In the genomic region with DNA sequence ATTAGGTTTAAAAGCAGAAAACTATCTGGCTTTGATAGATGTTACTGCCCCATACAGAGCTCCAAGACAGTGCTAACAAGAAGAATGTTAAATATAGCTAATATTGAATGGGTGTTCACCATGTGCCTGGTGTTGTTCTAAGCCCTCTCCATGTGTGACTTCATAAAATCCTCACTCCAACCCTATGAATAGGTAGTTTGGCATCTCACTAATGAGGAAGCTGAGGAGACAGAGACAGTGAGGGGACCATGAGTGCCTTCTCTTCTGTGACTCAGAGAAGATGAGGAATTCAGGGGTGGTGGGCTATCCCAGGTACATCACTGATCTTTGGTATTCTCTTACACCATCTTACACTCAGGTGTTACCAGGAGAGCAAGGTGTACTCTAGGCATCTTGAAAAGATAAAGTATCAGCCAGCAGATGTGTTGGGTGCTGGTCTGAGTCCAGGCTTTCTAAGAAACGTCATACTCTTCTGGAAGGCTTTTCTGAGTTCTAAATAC, we compare ENCODE assay signal across 28 cellular contexts. TPM values are rescaled to one million over a fixed set of nuclear protein-coding genes. Genes with fewer than 3 reads are reported as not detected.
"Had no signal": no experiment of that assay in that cellular context is flagged by ENCODE, and none has a peak within 500 bp of the region (broad histone marks: within the 10 kb centered on the region; RNA-seq: fewer than 3 reads in every experiment).

No MANE protein-coding gene starts in this region.

- H3K27ac ChIP-seq: ascending aorta, PC-9, SK-N-MC had no signal

- H3K9me3 ChIP-seq: ascending aorta had no signal

- H3K4me1 ChIP-seq: ascending aorta had no signal

- DNase-seq: activated B cell treated with CpG ODN at 0.5 μM for 24 hours; activated CD4-positive, alpha-beta T cell treated with anti-CD3 and anti-CD28 coated beads for 1 hour; activated CD4-positive, alpha-beta T cell treated with anti-CD3 and anti-CD28 coated beads, Interleukin-2, amount 10 ng/mL, durations not matched to agents 24 days and 14 days; activated CD4-positive, alpha-beta T cell treated with anti-CD3 and anti-CD28 coated beads, Interleukin-2, amount 50 U/mL, for 48 hours; activated CD8-positive, alpha-beta memory T cell treated with anti-CD3 and anti-CD28 coated beads for 24 hours; activated effector memory CD4-positive, alpha-beta T cell treated with anti-CD3 and anti-CD28 coated beads, Interleukin-2, amount 50 U/mL, for 16 hours; activated naive CD4-positive, alpha-beta T cell treated with Interleukin-2 at 50 U/mL for 16 hours; activated naive CD8-positive, alpha-beta T cell treated with anti-CD3 and anti-CD28 coated beads, Interleukin-2, amount 50 U/mL, for 24 hours; activated T-cell treated with anti-CD3 and anti-CD28 coated beads, Interleukin-2, amount 50 U/mL, for 4 hours; amniotic stem cell; KBM-7; NCI-H1092; NCI-H1417 treated with DMSO at 0.1 percent for 48 hours; NCI-H1694 treated with DMSO at 0.1 percent for 48 hours; NCI-H2029 treated with DMSO at 0.1 percent for 48 hours; NCI-H510A treated with DMSO at 0.1 percent for 48 hours; SIG-M5; T-cell; T-helper 2 cell; T1000 had no signal

- ATAC-seq: activated naive CD4-positive, alpha-beta T cell treated with anti-CD3 and anti-CD28 coated beads, Interleukin-2, amount 50 U/mL, for 72 hours; activated naive CD8-positive, alpha-beta T cell treated with anti-CD3 and anti-CD28 coated beads, Interleukin-2, amount 50 U/mL, for 24 hours; activated T-cell treated with anti-CD3 and anti-CD28 coated beads, Interleukin-2, amount 50 U/mL, for 4 hours; T-cell had no signal

- H2AFZ ChIP-seq: PC-9 had no signal

- H3K4me2 ChIP-seq: PC-9 had no signal

- H3K4me3 ChIP-seq: ascending aorta, PC-9, SK-N-MC had no signal

- H3K36me3 ChIP-seq: ascending aorta had no signal

- H3K27me3 ChIP-seq: ascending aorta had no signal

RNA-seq across cellular contexts. Expression of a gene that starts 6.1 kb away (rescaled TPM):
- total RNA-seq: activated B cell treated with CpG ODN at 0.5 μM for 24 hours; activated CD4-positive, alpha-beta T cell treated with anti-CD3 and anti-CD28 coated beads, Interleukin-2, amount 10 ng/mL, durations not matched to agents 24 days and 14 days; activated naive CD4-positive, alpha-beta T cell treated with anti-CD3 and anti-CD28 coated beads, Interleukin-2, amount 50 U/mL, for 72 hours; activated T-cell treated with anti-CD3 and anti-CD28 coated beads, Interleukin-2, amount 50 U/mL, for 4 hours; ascending aorta; cardiac septum; cerebellum; MCF 10A; PC-9; RPMI7951 had no signal
